9 cellular contexts compared by ENCODE assay signal in genomic region chr2:55175254-55176093, GRCh38. TPM values are rescaled to one million over a fixed set of nuclear protein-coding genes. Genes with fewer than 3 reads are reported as not detected.
DNase-seq lines count a peak whose midpoint lies in the region; ATAC-seq and TF ChIP-seq lines count a peak whose summit lies in the region.
"Had no signal": no experiment of that assay in that cellular context is flagged by ENCODE, and none has a peak within 500 bp of the region (broad histone marks: within the 10 kb centered on the region; RNA-seq: fewer than 3 reads in every experiment).

No MANE protein-coding gene starts in this region.

- no peak overlapping the region for H3K4me3 Mint-ChIP-seq in stimulated activated naive CD8-positive, alpha-beta T cell treated with anti-CD3 and anti-CD28 coated beads, Interleukin-15, amount 100 ng/mL, for 72 hours

- peak overlapping the region in 1 of 2 donors; percentile 15 for H3K27ac Mint-ChIP-seq in stimulated activated naive CD8-positive, alpha-beta T cell treated with anti-CD3 and anti-CD28 coated beads, Interleukin-15, amount 100 ng/mL, for 72 hours

- H3K4me3 ChIP-seq in HFF-Myc (replicated peaks; ENCODE audit: low read depth, low read length) (no peak overlapping the region), adipocyte (ENCODE audit: low read length) (peak overlapping the region; percentile 9)
- H3K4me3 ChIP-seq: BLaER1 treated with 17β-estradiol and CSF1 and Interleukin-3, amounts not matched to agents 10 nM and 100 nM had no signal

- TF ChIP-seq CTCF in HFF-Myc (IDR thresholded peaks at IDR 0.05; ENCODE audit: low read depth, low read length, missing control alignments), result peak; percentile 33

- no peaks in the 10 kb centered on the region for H3K9me3 Mint-ChIP-seq in stimulated activated naive CD8-positive, alpha-beta T cell treated with anti-CD3 and anti-CD28 coated beads, Interleukin-15, amount 100 ng/mL, for 72 hours

- no peaks in the 10 kb centered on the region for H3K4me1 ChIP-seq in adipocyte (ENCODE audit: control insufficient read depth, insufficient read depth, low read length)

- peak in 2 of 3 experiments; percentile 66 to 68 for DNase-seq in NCI-H1417 (lab: John Stamatoyannopoulos, UW)
- no peak for DNase-seq in NCI-H1417 treated with DMSO at 0.1 percent for 48 hours (lab: John Stamatoyannopoulos, UW)
- no peak for DNase-seq in HFF-Myc (ENCODE audit: extremely low read depth, low read depth)
- DNase-seq in NCI-H2171 (lab: John Stamatoyannopoulos, UW), result peak; percentile 74
- peak; percentile 89 for DNase-seq in adipocyte (ENCODE audit: low read depth)
- DNase-seq in left ventricle myocardium superior, result no peak
- DNase-seq in stimulated activated naive CD8-positive, alpha-beta T cell treated with anti-CD3 and anti-CD28 coated beads, Interleukin-15, amount 100 ng/mL, for 72 hours, result no peak
- no peak for DNase-seq in GM19240 (ENCODE audit: insufficient read length, low spot score)

- intact Hi-C loops in left ventricle myocardium superior (cut with micrococcal nuclease), result loop anchor here (2.0 to 10.0 kb wide), 2 partner anchors 161 to 271 kb away; no protein-coding TSS in a partner anchor

- H3K27me3 Mint-ChIP-seq in stimulated activated naive CD8-positive, alpha-beta T cell treated with anti-CD3 and anti-CD28 coated beads, Interleukin-15, amount 100 ng/mL, for 72 hours, result no peaks in the 10 kb centered on the region

- no peak overlapping the region for H3K9ac ChIP-seq in adipocyte (ENCODE audit: low read length)
- H3K9ac ChIP-seq: BLaER1 treated with 17β-estradiol and CSF1 and Interleukin-3, amounts not matched to agents 10 nM and 100 nM had no signal

- no peaks in the 10 kb centered on the region for H3K36me3 ChIP-seq in adipocyte (ENCODE audit: control insufficient read depth, insufficient read depth, low read length, severe bottlenecking)
- H3K36me3 ChIP-seq: BLaER1 treated with 17β-estradiol and CSF1 and Interleukin-3, amounts not matched to agents 10 nM and 100 nM had no signal

- ATAC-seq in left ventricle myocardium superior, result peak; percentile 66
- peak; percentile 74 for ATAC-seq in stimulated activated naive CD8-positive, alpha-beta T cell treated with anti-CD3 and anti-CD28 coated beads, Interleukin-15, amount 100 ng/mL, for 72 hours

- no peaks in the 10 kb centered on the region for H3K27me3 ChIP-seq in adipocyte (replicated peaks; ENCODE audit: control insufficient read depth, insufficient read depth, low read length)
- H3K27me3 ChIP-seq: BLaER1 treated with 17β-estradiol and CSF1 and Interleukin-3, amounts not matched to agents 10 nM and 100 nM had no signal

- H3K9me3 ChIP-seq in adipocyte (ENCODE audit: control insufficient read depth, low read length), result no peaks in the 10 kb centered on the region
- H3K9me3 ChIP-seq: BLaER1 treated with 17β-estradiol and CSF1 and Interleukin-3, amounts not matched to agents 10 nM and 100 nM had no signal

- H3K4me1 Mint-ChIP-seq in stimulated activated naive CD8-positive, alpha-beta T cell treated with anti-CD3 and anti-CD28 coated beads, Interleukin-15, amount 100 ng/mL, for 72 hours, result no peaks in the 10 kb centered on the region

RNA-seq across cellular contexts. Expression of gene CLHC1, which starts 56.6 kb away (rescaled TPM):
- 9.4 TPM for total RNA-seq in left ventricle myocardium superior

RNA-seq across cellular contexts. Expression of gene RPS27A, which starts 57.0 kb away (rescaled TPM):
- total RNA-seq in left ventricle myocardium superior, result 425 TPM

Comparison
In these comparisons a context has a peak if more than half of its experiments do, and no peak if none do; other contexts are left out.
1. DNase-seq: peak in NCI-H1417 (2 of 3), NCI-H2171 (single experiment) and adipocyte (single experiment); none in NCI-H1417 treated with DMSO at 0.1 percent for 48 hours (single experiment), HFF-Myc (single experiment), left ventricle myocardium superior (single experiment), stimulated activated naive CD8-positive, alpha-beta T cell treated with anti-CD3 and anti-CD28 coated beads, Interleukin-15, amount 100 ng/mL, for 72 hours (0 of 2) and GM19240 (single experiment).